8 cellular contexts compared by ENCODE assay signal in genomic region chr3:58177747-58178527, GRCh38. TPM values are rescaled to one million over a fixed set of nuclear protein-coding genes. Genes with fewer than 3 reads are reported as not detected.
DNase-seq lines count a peak whose midpoint lies in the region; ATAC-seq, FAIRE-seq and TF ChIP-seq lines count a peak whose summit lies in the region.

No MANE protein-coding gene starts in this region.

- no peaks in the 10 kb centered on the region for H3K79me2 ChIP-seq in endothelial cell of umbilical vein (ENCODE audit: control insufficient read depth, insufficient read depth, low read length)

- dilution Hi-C loops in endothelial cell of umbilical vein (cut with MboI; ENCODE audit: extremely low pct_ligation_motif_present, low sequenced_read_pairs), result no loop called here

- TF ChIP-seq CTCF in endothelial cell of umbilical vein (IDR thresholded peaks at IDR 0.05; ENCODE audit: extremely low read depth in 1 of 2, insufficient read depth in 1 of 2, low read depth in 1 of 2, low read length in 2 of 2), result peak; percentile 89 to 97

- peak; percentile 85 for ATAC-seq in HG03045 (IDR thresholded peaks at IDR 0.05; ENCODE audit: unreplicated experiment)

- POLR2A ChIA-PET in endothelial cell of umbilical vein (lab: Charles Lee), result interaction anchor here (0.6 kb wide), 1 partner anchor 981 kb away, joined by 6 read pairs; no protein-coding TSS in a partner anchor

- H3K27me3 ChIP-seq in endothelial cell of umbilical vein (ENCODE audit: control insufficient read depth in 2 of 2, insufficient read depth in 2 of 2, low read length in 2 of 2), result no peaks in the 10 kb centered on the region

- peak; percentile 36 for TF ChIP-seq POLR2A in endothelial cell of umbilical vein (IDR thresholded peaks at IDR 0.05; ENCODE audit: low read depth, low read length)

- DNase-seq in SIG-M5 treated with dmso at 0.1 percent for 504 hours (lab: John Stamatoyannopoulos, UW; ENCODE audit: unreplicated experiment), result peak; percentile 67
- DNase-seq in SIG-M5 (lab: John Stamatoyannopoulos, UW), result no peak
- DNase-seq in NCI-H82 (lab: John Stamatoyannopoulos, UW), result peak; percentile 83
- peak; percentile 66 for DNase-seq in activated CD8-positive, alpha-beta memory T cell treated with anti-CD3 and anti-CD28 coated beads, Interleukin-2, amount 50 U/mL, for 1 hour (ENCODE audit: extremely low read depth)
- DNase-seq in endothelial cell of umbilical vein (ENCODE audit: low read depth, low spot score), result peak; percentile 79
- DNase-seq in middle frontal gyrus (ENCODE audit: extremely low spot score, low spot score), result peak; percentile 72
- peak; percentile 80 for DNase-seq in stimulated activated CD8-positive, alpha-beta memory T cell treated with anti-CD3 and anti-CD28 coated beads, Interleukin-2, amount 100 ng/mL, for 1 hour (ENCODE audit: low read depth in 2 of 2)

- FAIRE-seq in endothelial cell of umbilical vein (lab: Jason Lieb, UNC), result peak; percentile 67

- peaks cover 34% of the 10 kb centered on the region for H3K4me1 ChIP-seq in endothelial cell of umbilical vein (ENCODE audit: control insufficient read depth, extremely low read depth, insufficient read depth, low read length)

- H3K27ac ChIP-seq in endothelial cell of umbilical vein (ENCODE audit: insufficient read depth, low read depth, low read length), result no peak overlapping the region

- H4K20me1 ChIP-seq in endothelial cell of umbilical vein (replicated peaks; ENCODE audit: control insufficient read depth, extremely low read depth, insufficient read depth, low read length), result no peaks in the 10 kb centered on the region

- peak overlapping the region; percentile 26 for H3K9ac ChIP-seq in endothelial cell of umbilical vein (replicated peaks; ENCODE audit: extremely low read depth, insufficient read depth, low read length)

- no TSS peak for BruUV-seq in endothelial cell of umbilical vein (replicated peaks; lab: Mats Ljungman, UMichigan)

- peak overlapping the region in 2 of 3 experiments; percentile 8 to 22 for H3K4me3 ChIP-seq in endothelial cell of umbilical vein (replicated peaks in 1 of 3; ENCODE audit: insufficient read depth in 1 of 3, low read depth in 1 of 3, low read length in 3 of 3)

- H3K4me2 ChIP-seq in endothelial cell of umbilical vein (ENCODE audit: insufficient read depth, low read length), result peak overlapping the region; percentile 31

- H2AFZ ChIP-seq in endothelial cell of umbilical vein (ENCODE audit: low read depth, low read length), result peak overlapping the region; percentile 60

- CTCF ChIA-PET in endothelial cell of umbilical vein (lab: Charles Lee), result interaction anchor here (0.6 to 6.6 kb wide), 28 partner anchors 10 to 424 kb away, joined by 3 to 80 read pairs (median 5); partner anchors contain the start of genes DNASE1L3, HTD2 and RPP14

- H3K36me3 ChIP-seq in endothelial cell of umbilical vein (ENCODE audit: control insufficient read depth in 2 of 2, extremely low read depth in 1 of 2, insufficient read depth in 2 of 2, low read length in 2 of 2), result no peaks in the 10 kb centered on the region

- no peaks in the 10 kb centered on the region for H3K9me3 ChIP-seq in endothelial cell of umbilical vein (replicated peaks; ENCODE audit: control insufficient read depth, insufficient read depth, low read length)

- no peaks in the 10 kb centered on the region for H3K9me1 ChIP-seq in endothelial cell of umbilical vein (replicated peaks; ENCODE audit: control insufficient read depth, extremely low read depth, insufficient read depth, low read length)

- intact Hi-C loops in endothelial cell of umbilical vein (cut with micrococcal nuclease), result loop anchor here (2.0 to 5.0 kb wide), 2 partner anchors 39 to 226 kb away; no protein-coding TSS in a partner anchor

TF ChIP-seq in endothelial cell of umbilical vein, 7 proteins besides CTCF, POLR2A, EP300 and RAD21:
- TF ChIP-seq POLR2AphosphoS5 (IDR thresholded peaks at IDR 0.05; ENCODE audit: insufficient read depth, low read depth, low read length) (peak; percentile 69), JUN (IDR thresholded peaks at IDR 0.05; ENCODE audit: borderline replicate concordance, insufficient read depth, insufficient read length, low read depth) (no peak)

RNA-seq across cellular contexts. Expression of gene DNASE1L3, which starts 32.8 kb away (rescaled TPM):
- 0.95 and 0.99 TPM in 2 replicates for total RNA-seq in endothelial cell of umbilical vein
- polyA plus RNA-seq in endothelial cell of umbilical vein, result 1.2 and 1.3 TPM in 2 replicates
- polyA plus RNA-seq in endothelial cell of umbilical vein (2011; cell fraction: cytosol; rRNA removed), result 1.1 TPM in 2 replicates
- polyA plus RNA-seq in endothelial cell of umbilical vein (2011; cell fraction: nucleus; rRNA removed), result 0.63 and 0.97 TPM in 2 replicates
- polyA plus RNA-seq in endothelial cell of umbilical vein (2012), result 0.22 and 0.46 TPM in 2 replicates
- not detected in 2 replicates for polyA minus RNA-seq in endothelial cell of umbilical vein
- polyA minus RNA-seq in endothelial cell of umbilical vein (2011; cell fraction: cytosol; rRNA and poly(A)+ RNA removed), result not detected
- 0.24 TPM in 1 of 2 replicates, not detected in the other for polyA minus RNA-seq in endothelial cell of umbilical vein (2011; cell fraction: nucleus; rRNA and poly(A)+ RNA removed)

RNA-seq across cellular contexts. Expression of gene ABHD6, which starts 59.7 kb away (rescaled TPM):
- total RNA-seq in endothelial cell of umbilical vein, result 5.4 and 5.8 TPM in 2 replicates
- 7.5 and 8.3 TPM in 2 replicates for polyA plus RNA-seq in endothelial cell of umbilical vein
- polyA plus RNA-seq in endothelial cell of umbilical vein (2011; cell fraction: cytosol; rRNA removed), result 6.8 and 7.9 TPM in 2 replicates
- 6.6 and 8.9 TPM in 2 replicates for polyA plus RNA-seq in endothelial cell of umbilical vein (2011; cell fraction: nucleus; rRNA removed)
- 4.5 and 4.6 TPM in 2 replicates for polyA plus RNA-seq in endothelial cell of umbilical vein (2012)
- polyA minus RNA-seq in endothelial cell of umbilical vein, result 17.1 and 17.6 TPM in 2 replicates
- polyA minus RNA-seq in endothelial cell of umbilical vein (2011; cell fraction: cytosol; rRNA and poly(A)+ RNA removed), result 18.3 TPM
- polyA minus RNA-seq in endothelial cell of umbilical vein (2011; cell fraction: nucleus; rRNA and poly(A)+ RNA removed), result 3.1 and 6.3 TPM in 2 replicates
